ENCODE assay signal across 8 cellular contexts in genomic region chr3:52670621-52671521, GRCh38. TPM values are rescaled to one million over a fixed set of nuclear protein-coding genes. Genes with fewer than 3 reads are reported as not detected.
A peak's percentile ranks its signal among the peaks of the same experiment; 100 is the strongest.
DNase-seq lines count a peak whose midpoint lies in the region; ATAC-seq and TF ChIP-seq lines count a peak whose summit lies in the region.

No MANE protein-coding gene starts in this region.

- H3K4me3 ChIP-seq in KMS-11 (IDR thresholded peaks at IDR 0.05; ENCODE audit: insufficient read depth, low read depth, low read length) (no peak overlapping the region), right atrium auricular region (no peak overlapping the region)

- H3K27ac Mint-ChIP-seq in activated T-helper 2 cell treated with anti-CD3 and anti-CD28 coated beads, Interferon-gamma antibody, Interleukin-2, Interleukin-4, amounts not matched to agents 10 μg/mL and 5 μg/mL and 100 μg/mL, durations not matched to agents 14 hours and 24 hours and 36 hours: peak overlapping the region; percentile 98
- H3K27ac Mint-ChIP-seq in stimulated activated effector memory CD8-positive, alpha-beta T cell treated with anti-CD3 and anti-CD28 coated beads, Interleukin-12 subunit alpha, Interleukin-12 subunit beta, amount 100 ng/mL, for 72 hours: peak overlapping the region; percentile 93

- H3K27me3 Mint-ChIP-seq in activated T-helper 2 cell treated with anti-CD3 and anti-CD28 coated beads, Interferon-gamma antibody, Interleukin-2, Interleukin-4, amounts not matched to agents 10 μg/mL and 5 μg/mL and 100 μg/mL, durations not matched to agents 14 hours and 24 hours and 36 hours (ENCODE audit: low read depth): no peaks in the 10 kb centered on the region

- H3K9me3 Mint-ChIP-seq in activated T-helper 2 cell treated with anti-CD3 and anti-CD28 coated beads, Interferon-gamma antibody, Interleukin-2, Interleukin-4, amounts not matched to agents 10 μg/mL and 5 μg/mL and 100 μg/mL, durations not matched to agents 14 hours and 24 hours and 36 hours: no peaks in the 10 kb centered on the region
- no peaks in the 10 kb centered on the region for H3K9me3 Mint-ChIP-seq in stimulated activated effector memory CD8-positive, alpha-beta T cell treated with anti-CD3 and anti-CD28 coated beads, Interleukin-12 subunit alpha, Interleukin-12 subunit beta, amount 100 ng/mL, for 72 hours

- DNase-seq in ELR (ENCODE audit: low read depth): peak; percentile 99
- DNase-seq in activated T-helper 2 cell treated with anti-CD3 and anti-CD28 coated beads, Interferon-gamma antibody, Interleukin-2, Interleukin-4, amounts not matched to agents 10 μg/mL and 5 μg/mL and 100 μg/mL, durations not matched to agents 14 hours and 24 hours and 36 hours (ENCODE audit: low spot score): peak; percentile 35
- DNase-seq in right atrium auricular region (ENCODE audit: low spot score): peak; percentile 61
- peak; percentile 20 to 78 for DNase-seq in stimulated activated effector memory CD8-positive, alpha-beta T cell treated with anti-CD3 and anti-CD28 coated beads, Interleukin-12 subunit alpha, Interleukin-12 subunit beta, amount 100 ng/mL, for 72 hours (ENCODE audit: low spot score in 2 of 2)
- DNase-seq in Ammon's horn (ENCODE audit: low spot score): no peak
- no peak for DNase-seq in NCI-H2196 treated with DMSO at 0.1 percent for 48 hours (lab: John Stamatoyannopoulos, UW; ENCODE audit: unreplicated experiment)

- ATAC-seq in GM21717 (IDR thresholded peaks at IDR 0.05; ENCODE audit: unreplicated experiment): peak; percentile 81
- peak; percentile 96 for ATAC-seq in stimulated activated effector memory CD8-positive, alpha-beta T cell treated with anti-CD3 and anti-CD28 coated beads, Interleukin-12 subunit alpha, Interleukin-12 subunit beta, amount 100 ng/mL, for 72 hours

- no peaks in the 10 kb centered on the region for H3K79me2 ChIP-seq in KMS-11 (ENCODE audit: insufficient read depth, low read depth)

- peaks cover 31% of the 10 kb centered on the region for H3K4me1 ChIP-seq in KMS-11 (ENCODE audit: low read depth, poor library complexity, severe bottlenecking)
- H3K4me1 ChIP-seq in right atrium auricular region: peaks cover 0 to 17% of the 10 kb centered on the region in 2 donors

- no peaks in the 10 kb centered on the region for H3K9me3 ChIP-seq in right atrium auricular region

- H3K36me3 ChIP-seq in KMS-11 (ENCODE audit: insufficient read depth) (no peaks in the 10 kb centered on the region), right atrium auricular region (peaks cover 48% of the 10 kb centered on the region)

- H3K4me2 ChIP-seq in KMS-11: peak overlapping the region; percentile 39

- intact Hi-C loops in activated T-helper 2 cell treated with anti-CD3 and anti-CD28 coated beads, Interferon-gamma antibody, Interleukin-2, Interleukin-4, amounts not matched to agents 10 μg/mL and 5 μg/mL and 100 μg/mL, durations not matched to agents 14 hours and 24 hours and 36 hours (cut with micrococcal nuclease): loop anchor here (1.0 kb wide), 1 partner anchor 11 kb away; no protein-coding TSS in a partner anchor

- peak overlapping the region; percentile 19; the same call in 1 of the 2 replicates for H3K9ac ChIP-seq in KMS-11

- peak overlapping the region; percentile 63 for H3K27ac ChIP-seq in KMS-11
- peak overlapping the region; percentile 12 to 55 for H3K27ac ChIP-seq in right atrium auricular region

- H3K36me3 Mint-ChIP-seq in activated T-helper 2 cell treated with anti-CD3 and anti-CD28 coated beads, Interferon-gamma antibody, Interleukin-2, Interleukin-4, amounts not matched to agents 10 μg/mL and 5 μg/mL and 100 μg/mL, durations not matched to agents 14 hours and 24 hours and 36 hours (ENCODE audit: low read depth): peaks cover 58% of the 10 kb centered on the region
- H3K36me3 Mint-ChIP-seq in stimulated activated effector memory CD8-positive, alpha-beta T cell treated with anti-CD3 and anti-CD28 coated beads, Interleukin-12 subunit alpha, Interleukin-12 subunit beta, amount 100 ng/mL, for 72 hours: peaks cover 100% of the 10 kb centered on the region

- peaks cover 22% of the 10 kb centered on the region for H3K4me1 Mint-ChIP-seq in activated T-helper 2 cell treated with anti-CD3 and anti-CD28 coated beads, Interferon-gamma antibody, Interleukin-2, Interleukin-4, amounts not matched to agents 10 μg/mL and 5 μg/mL and 100 μg/mL, durations not matched to agents 14 hours and 24 hours and 36 hours (ENCODE audit: low read depth)
- peaks cover 30% of the 10 kb centered on the region for H3K4me1 Mint-ChIP-seq in stimulated activated effector memory CD8-positive, alpha-beta T cell treated with anti-CD3 and anti-CD28 coated beads, Interleukin-12 subunit alpha, Interleukin-12 subunit beta, amount 100 ng/mL, for 72 hours

- no peaks in the 10 kb centered on the region for H4K20me1 ChIP-seq in KMS-11 (ENCODE audit: insufficient read depth)

- TF ChIP-seq CTCF in KMS-11 (conservative IDR thresholded peaks at IDR 0.05; ENCODE audit: low read depth, low read length) (no peak), right atrium auricular region (IDR thresholded peaks at IDR 0.05) (no peak)

- no peak overlapping the region for H2AFZ ChIP-seq in KMS-11 (ENCODE audit: low read depth)

- peak overlapping the region; percentile 55 for H3K4me3 Mint-ChIP-seq in activated T-helper 2 cell treated with anti-CD3 and anti-CD28 coated beads, Interferon-gamma antibody, Interleukin-2, Interleukin-4, amounts not matched to agents 10 μg/mL and 5 μg/mL and 100 μg/mL, durations not matched to agents 14 hours and 24 hours and 36 hours (ENCODE audit: low read depth)
- peak overlapping the region; percentile 55 for H3K4me3 Mint-ChIP-seq in stimulated activated effector memory CD8-positive, alpha-beta T cell treated with anti-CD3 and anti-CD28 coated beads, Interleukin-12 subunit alpha, Interleukin-12 subunit beta, amount 100 ng/mL, for 72 hours

- no peaks in the 10 kb centered on the region for H3K27me3 ChIP-seq in KMS-11 (ENCODE audit: insufficient read depth, low read depth)
- H3K27me3 ChIP-seq in right atrium auricular region: no peaks in the 10 kb centered on the region

RNA-seq across cellular contexts. Expression of gene PBRM1, which starts 14.8 kb away (rescaled TPM):
- 60.4 and 66.3 TPM in 2 replicates for total RNA-seq in activated T-helper 2 cell treated with anti-CD3 and anti-CD28 coated beads, Interferon-gamma antibody, Interleukin-2, Interleukin-4, amounts not matched to agents 10 μg/mL and 5 μg/mL and 100 μg/mL, durations not matched to agents 14 hours and 24 hours and 36 hours
- 10 to 100 TPM; 39.8 to 40.6 TPM for total RNA-seq in right atrium auricular region

RNA-seq across cellular contexts. Expression of gene GNL3, which starts 15.0 kb away (rescaled TPM):
- total RNA-seq in activated T-helper 2 cell treated with anti-CD3 and anti-CD28 coated beads, Interferon-gamma antibody, Interleukin-2, Interleukin-4, amounts not matched to agents 10 μg/mL and 5 μg/mL and 100 μg/mL, durations not matched to agents 14 hours and 24 hours and 36 hours: 226 and 235 TPM in 2 replicates
- total RNA-seq in right atrium auricular region: 10 to 100 TPM; 29.7 to 49.3 TPM

RNA-seq across cellular contexts. Expression of gene GLT8D1, which starts 34.7 kb away (rescaled TPM):
- total RNA-seq in activated T-helper 2 cell treated with anti-CD3 and anti-CD28 coated beads, Interferon-gamma antibody, Interleukin-2, Interleukin-4, amounts not matched to agents 10 μg/mL and 5 μg/mL and 100 μg/mL, durations not matched to agents 14 hours and 24 hours and 36 hours: 37.6 and 38.7 TPM in 2 replicates
- total RNA-seq in right atrium auricular region: 10 to 100 TPM; 37.7 to 46.7 TPM

RNA-seq across cellular contexts. Expression of gene SPCS1, which starts 35.0 kb away (rescaled TPM):
- 124 and 125 TPM in 2 replicates for total RNA-seq in activated T-helper 2 cell treated with anti-CD3 and anti-CD28 coated beads, Interferon-gamma antibody, Interleukin-2, Interleukin-4, amounts not matched to agents 10 μg/mL and 5 μg/mL and 100 μg/mL, durations not matched to agents 14 hours and 24 hours and 36 hours
- total RNA-seq in right atrium auricular region: 100 to 1,000 TPM; 138 to 328 TPM

Comparison
In these comparisons a context has a peak if more than half of its experiments do, and no peak if none do; other contexts are left out.
1. DNase-seq: peak in ELR (single experiment), activated T-helper 2 cell treated with anti-CD3 and anti-CD28 coated beads, Interferon-gamma antibody, Interleukin-2, Interleukin-4, amounts not matched to agents 10 μg/mL and 5 μg/mL and 100 μg/mL, durations not matched to agents 14 hours and 24 hours and 36 hours (single experiment), right atrium auricular region (single experiment) and stimulated activated effector memory CD8-positive, alpha-beta T cell treated with anti-CD3 and anti-CD28 coated beads, Interleukin-12 subunit alpha, Interleukin-12 subunit beta, amount 100 ng/mL, for 72 hours (2 of 2); none in Ammon's horn (single experiment) and NCI-H2196 treated with DMSO at 0.1 percent for 48 hours (single experiment).